ENCODE assay signal across 23 cellular contexts in genomic region chr10:43943119-43943824, GRCh38.
DNase-seq lines count a peak whose midpoint lies in the region; ATAC-seq and TF ChIP-seq lines count a peak whose summit lies in the region.
"Had no signal": no experiment of that assay in that cellular context is flagged by ENCODE, and none has a peak within 500 bp of the region (broad histone marks: within the 10 kb centered on the region; RNA-seq: fewer than 3 reads in every experiment).

No MANE protein-coding gene starts in this region.

- POLR2A ChIA-PET in activated CD4-positive, alpha-beta memory T cell treated with anti-CD3 and anti-CD28 coated beads, Interleukin-2, amount 10 ng/mL, durations not matched to agents 7 days and 5 days (lab: Charles Lee) = no interaction called here
- POLR2A ChIA-PET in activated CD4-positive, alpha-beta memory T cell treated with anti-CD3 and anti-CD28 coated beads for 36 hours (lab: Charles Lee) = no interaction called here
- POLR2A ChIA-PET in activated CD8-positive, alpha-beta T cell treated with anti-CD3 and anti-CD28 coated beads for 36 hours (lab: Charles Lee) = no interaction called here

- peak; percentile 39 for ATAC-seq in activated CD8-positive, alpha-beta T cell treated with anti-CD3 and anti-CD28 coated beads for 36 hours
- ATAC-seq in lung (ENCODE audit: insufficient read depth, low FRiP score) = no peak
- ATAC-seq: right lobe of liver had no signal

- H3K4me1 Mint-ChIP-seq in activated CD4-positive, alpha-beta memory T cell treated with anti-CD3 and anti-CD28 coated beads, Interleukin-2, amount 10 ng/mL, durations not matched to agents 7 days and 5 days = no peaks in the 10 kb centered on the region
- H3K4me1 Mint-ChIP-seq in activated CD4-positive, alpha-beta memory T cell treated with anti-CD3 and anti-CD28 coated beads for 36 hours (ENCODE audit: low read depth) = peaks cover 5% of the 10 kb centered on the region
- peaks cover 25% of the 10 kb centered on the region for H3K4me1 Mint-ChIP-seq in activated CD8-positive, alpha-beta T cell treated with anti-CD3 and anti-CD28 coated beads for 36 hours (ENCODE audit: low read depth)

- peak; percentile 2 for DNase-seq in activated CD4-positive, alpha-beta memory T cell treated with anti-CD3 and anti-CD28 coated beads, Interleukin-2, amount 10 ng/mL, durations not matched to agents 7 days and 5 days
- DNase-seq in activated CD4-positive, alpha-beta memory T cell treated with anti-CD3 and anti-CD28 coated beads for 36 hours = no peak
- DNase-seq in activated CD8-positive, alpha-beta T cell treated with anti-CD3 and anti-CD28 coated beads for 36 hours = no peak
- DNase-seq in lung (ENCODE audit: low spot score) (peak; percentile 19), stomach (peak; percentile 21), NCI-H2107 treated with DMSO at 0.1 percent for 48 hours (lab: John Stamatoyannopoulos, UW; ENCODE audit: unreplicated experiment) (no peak), A172 (ENCODE audit: low spot score) (no peak)
- DNase-seq in effector CD4-positive, alpha-beta T cell = no peak
- DNase-seq: 8988T, activated gamma-delta T cell treated with Interleukin-2 at 50 U/mL for 16 hours, DMS153, hippocampal formation, midbrain, NCI-H1436, NCI-H2171 treated with DMSO at 0.1 percent for 48 hours, NCI-H748 treated with DMSO at 0.1 percent for 48 hours, SIG-M5, substantia nigra, T-helper 1 cell had no signal

- no peak for TF ChIP-seq EP300 in stomach (IDR thresholded peaks at IDR 0.05)

- H3K4me1 ChIP-seq in lung (ENCODE audit: control insufficient read depth in 2 of 2, insufficient read depth in 2 of 2, low read length in 2 of 2) (peaks cover 4 to 9% of the 10 kb centered on the region in 2 donors), stomach (peaks cover 0 to 28% (median 25%) of the 10 kb centered on the region in 4 donors)
- H3K4me1 ChIP-seq: right lobe of liver had no signal

- no peak for TF ChIP-seq CTCF in activated CD8-positive, alpha-beta T cell treated with anti-CD3 and anti-CD28 coated beads for 36 hours (IDR thresholded peaks at IDR 0.05)
- TF ChIP-seq CTCF in lung (IDR thresholded peaks at IDR 0.05; ENCODE audit: control extremely low read depth, extremely low read depth) (no peak), stomach (IDR thresholded peaks at IDR 0.05) (no peak)

- no peaks in the 10 kb centered on the region for H3K9me3 ChIP-seq in lung (ENCODE audit: control insufficient read depth in 2 of 2, insufficient read depth in 1 of 2, low read length in 1 of 2)
- H3K9me3 ChIP-seq in stomach = no peaks in the 10 kb centered on the region
- H3K9me3 ChIP-seq: ascending aorta, right lobe of liver had no signal

- H3K4me3 Mint-ChIP-seq in activated CD4-positive, alpha-beta memory T cell treated with anti-CD3 and anti-CD28 coated beads, Interleukin-2, amount 10 ng/mL, durations not matched to agents 7 days and 5 days = no peak overlapping the region
- no peak overlapping the region for H3K4me3 Mint-ChIP-seq in activated CD4-positive, alpha-beta memory T cell treated with anti-CD3 and anti-CD28 coated beads for 36 hours
- H3K4me3 Mint-ChIP-seq in activated CD8-positive, alpha-beta T cell treated with anti-CD3 and anti-CD28 coated beads for 36 hours = no peak overlapping the region

- no peaks in the 10 kb centered on the region for H3K9me3 Mint-ChIP-seq in activated CD4-positive, alpha-beta memory T cell treated with anti-CD3 and anti-CD28 coated beads, Interleukin-2, amount 10 ng/mL, durations not matched to agents 7 days and 5 days
- no peaks in the 10 kb centered on the region for H3K9me3 Mint-ChIP-seq in activated CD4-positive, alpha-beta memory T cell treated with anti-CD3 and anti-CD28 coated beads for 36 hours
- H3K9me3 Mint-ChIP-seq in activated CD8-positive, alpha-beta T cell treated with anti-CD3 and anti-CD28 coated beads for 36 hours = peaks cover 3% of the 10 kb centered on the region

- H3K4me3 ChIP-seq in lung (no peak overlapping the region), stomach (no peak overlapping the region)
- H3K4me3 ChIP-seq: ascending aorta, right lobe of liver had no signal

- no peaks in the 10 kb centered on the region for H3K27me3 ChIP-seq in lung (ENCODE audit: control insufficient read depth, insufficient read depth)
- no peaks in the 10 kb centered on the region for H3K27me3 ChIP-seq in stomach
- H3K27me3 ChIP-seq: ascending aorta, right lobe of liver had no signal

- 43 to 65% methylated on average over 16 of the region's 16 CpGs for WGBS in lung, 2 donors
- WGBS in stomach, 5 donors = 73 to 84% (median 81%) methylated on average over 13 to 16 of the region's 16 CpGs

- TF ChIP-seq POLR2A in stomach (IDR thresholded peaks at IDR 0.05) = no peak

- no peak overlapping the region for H3K27ac Mint-ChIP-seq in activated CD4-positive, alpha-beta memory T cell treated with anti-CD3 and anti-CD28 coated beads, Interleukin-2, amount 10 ng/mL, durations not matched to agents 7 days and 5 days
- no peak overlapping the region for H3K27ac Mint-ChIP-seq in activated CD4-positive, alpha-beta memory T cell treated with anti-CD3 and anti-CD28 coated beads for 36 hours
- no peak overlapping the region for H3K27ac Mint-ChIP-seq in activated CD8-positive, alpha-beta T cell treated with anti-CD3 and anti-CD28 coated beads for 36 hours

- intact Hi-C loops in activated CD4-positive, alpha-beta memory T cell treated with anti-CD3 and anti-CD28 coated beads for 36 hours (cut with micrococcal nuclease) = no loop called here
- intact Hi-C loops in activated CD8-positive, alpha-beta T cell treated with anti-CD3 and anti-CD28 coated beads for 36 hours (cut with micrococcal nuclease) = no loop called here
- intact Hi-C loops in stomach (cut with DNase I; ENCODE audit: low total_unique reads) = no loop called here

- H3K27ac ChIP-seq in lung (ENCODE audit: low read depth in 1 of 2, low read length in 1 of 2) = no peak overlapping the region
- no peak overlapping the region for H3K27ac ChIP-seq in stomach
- H3K27ac ChIP-seq: ascending aorta, C4-2B, right lobe of liver, VCaP had no signal

- H3K36me3 ChIP-seq in lung (ENCODE audit: control insufficient read depth in 2 of 2, insufficient read depth in 2 of 2, low read length in 2 of 2) (no peaks in the 10 kb centered on the region), stomach (no peaks in the 10 kb centered on the region)
- H3K36me3 ChIP-seq: ascending aorta, right lobe of liver had no signal

- H3K27me3 Mint-ChIP-seq in activated CD4-positive, alpha-beta memory T cell treated with anti-CD3 and anti-CD28 coated beads, Interleukin-2, amount 10 ng/mL, durations not matched to agents 7 days and 5 days = peaks cover 2% of the 10 kb centered on the region
- peaks cover 5% of the 10 kb centered on the region for H3K27me3 Mint-ChIP-seq in activated CD4-positive, alpha-beta memory T cell treated with anti-CD3 and anti-CD28 coated beads for 36 hours
- peaks cover 2% of the 10 kb centered on the region for H3K27me3 Mint-ChIP-seq in activated CD8-positive, alpha-beta T cell treated with anti-CD3 and anti-CD28 coated beads for 36 hours

- CTCF ChIA-PET in activated CD4-positive, alpha-beta memory T cell treated with anti-CD3 and anti-CD28 coated beads, Interleukin-2, amount 10 ng/mL, durations not matched to agents 7 days and 5 days (lab: Charles Lee) = no interaction called here
- CTCF ChIA-PET in activated CD4-positive, alpha-beta memory T cell treated with anti-CD3 and anti-CD28 coated beads for 36 hours (lab: Charles Lee) = no interaction called here
- CTCF ChIA-PET in activated CD8-positive, alpha-beta T cell treated with anti-CD3 and anti-CD28 coated beads for 36 hours (lab: Charles Lee) = no interaction called here

- H3K36me3 Mint-ChIP-seq in activated CD4-positive, alpha-beta memory T cell treated with anti-CD3 and anti-CD28 coated beads, Interleukin-2, amount 10 ng/mL, durations not matched to agents 7 days and 5 days (ENCODE audit: low read depth) = no peaks in the 10 kb centered on the region
- H3K36me3 Mint-ChIP-seq in activated CD4-positive, alpha-beta memory T cell treated with anti-CD3 and anti-CD28 coated beads for 36 hours = no peaks in the 10 kb centered on the region
- H3K36me3 Mint-ChIP-seq in activated CD8-positive, alpha-beta T cell treated with anti-CD3 and anti-CD28 coated beads for 36 hours (ENCODE audit: low read depth) = no peaks in the 10 kb centered on the region

Comparison
In these comparisons a context has a peak if more than half of its experiments do, and no peak if none do; other contexts are left out.
1. DNase-seq: peak in activated CD4-positive, alpha-beta memory T cell treated with anti-CD3 and anti-CD28 coated beads, Interleukin-2, amount 10 ng/mL, durations not matched to agents 7 days and 5 days (single experiment), lung (single experiment) and stomach (single experiment); none in activated CD4-positive, alpha-beta memory T cell treated with anti-CD3 and anti-CD28 coated beads for 36 hours (single experiment), activated CD8-positive, alpha-beta T cell treated with anti-CD3 and anti-CD28 coated beads for 36 hours (single experiment), effector CD4-positive, alpha-beta T cell (single experiment), NCI-H2107 treated with DMSO at 0.1 percent for 48 hours (single experiment) and A172 (single experiment).